8 cellular contexts compared by ENCODE assay signal in the genomic region with DNA sequence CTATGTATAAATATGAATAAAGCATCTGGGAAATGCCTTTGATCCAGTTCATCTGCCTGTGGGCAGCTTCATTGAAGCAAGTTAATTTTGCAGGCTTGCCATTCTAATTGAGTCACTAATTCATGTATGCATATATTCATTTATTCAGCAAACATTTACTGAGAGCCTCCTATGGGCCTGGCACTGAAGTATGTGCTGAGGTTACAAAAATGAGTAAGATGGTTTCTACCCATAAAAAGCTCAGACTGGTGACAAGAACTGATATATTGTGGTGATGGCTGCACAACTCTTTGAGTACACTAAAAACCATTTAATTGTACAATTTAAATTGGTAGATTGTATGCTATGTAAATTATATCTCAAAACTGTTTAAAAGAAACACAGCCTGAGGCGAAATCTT. TPM values are rescaled to one million over a fixed set of nuclear protein-coding genes. Genes with fewer than 3 reads are reported as not detected.
A peak's percentile ranks its signal among the peaks of the same experiment; 100 is the strongest.
DNase-seq lines count a peak whose midpoint lies in the region; ATAC-seq, FAIRE-seq and TF ChIP-seq lines count a peak whose summit lies in the region.

No MANE protein-coding gene starts in this region.

- peak overlapping the region; percentile 99 for H3K27ac Mint-ChIP-seq in endodermal cell

- 100% methylated on average over 1 of the region's 1 CpG; no CpG with 5 or more reads in 1 of the 2 experiments for WGBS in endodermal cell (ENCODE audit: insufficient coverage in 1 of 2, insufficient read length in 1 of 2), 2 experiments
- WGBS in prostate gland: 84% methylated on average over 1 of the region's 1 CpG

- intact Hi-C loops in prostate gland (cut with DNase I): no loop called here

- ATAC-seq in GM18861 (IDR thresholded peaks at IDR 0.05; ENCODE audit: unreplicated experiment) (no peak), GM19324 (IDR thresholded peaks at IDR 0.05; ENCODE audit: low FRiP score, unreplicated experiment) (no peak), HG03108 (IDR thresholded peaks at IDR 0.05; ENCODE audit: unreplicated experiment) (no peak)

- H3K4me1 Mint-ChIP-seq in endodermal cell: peaks cover 2% of the 10 kb centered on the region

- H3K4me1 ChIP-seq in endodermal cell (ENCODE audit: control insufficient read depth, insufficient read depth, low read length) (peaks cover 4% of the 10 kb centered on the region), prostate gland (replicated peaks) (no peaks in the 10 kb centered on the region)

- H3K9me3 ChIP-seq in endodermal cell (ENCODE audit: control insufficient read depth, low read length) (no peaks in the 10 kb centered on the region), prostate gland (no peaks in the 10 kb centered on the region)

- H3K36me3 Mint-ChIP-seq in endodermal cell (ENCODE audit: low read depth): peaks cover 9% of the 10 kb centered on the region

- DNase-seq in NCI-H69 (lab: John Stamatoyannopoulos, UW): peak; percentile 40
- no peak for DNase-seq in endodermal cell
- DNase-seq in prostate gland (ENCODE audit: low spot score): no peak
- DNase-seq in frontal cortex (ENCODE audit: low spot score in 2 of 2): no peak

- peak overlapping the region; percentile 87 for H3K4me3 Mint-ChIP-seq in endodermal cell

- H3K36me3 ChIP-seq in endodermal cell (ENCODE audit: control insufficient read depth, insufficient read depth, low read length) (peaks cover 9% of the 10 kb centered on the region), prostate gland (no peaks in the 10 kb centered on the region)

- no peak for TF ChIP-seq CTCF in endodermal cell (conservative IDR thresholded peaks at IDR 0.05)
- TF ChIP-seq CTCF in prostate gland (IDR thresholded peaks at IDR 0.05): no peak

- FAIRE-seq in frontal cortex (lab: Jason Lieb, UNC): no peak

- no peak overlapping the region for H3K9ac ChIP-seq in endodermal cell (ENCODE audit: extremely low read depth, low read length, poor library complexity, severe bottlenecking)

- H3K4me3 ChIP-seq in GM08714 (ENCODE audit: low read length): peak overlapping the region; percentile 85; the same call in 1 of the 2 replicates
- peak overlapping the region; percentile 91 for H3K4me3 ChIP-seq in endodermal cell (ENCODE audit: low read length)
- peak overlapping the region; percentile 48 to 53 for H3K4me3 ChIP-seq in prostate gland

- no peaks in the 10 kb centered on the region for H3K27me3 Mint-ChIP-seq in endodermal cell (ENCODE audit: insufficient read depth)

- H3K27me3 ChIP-seq in endodermal cell (ENCODE audit: control insufficient read depth, insufficient read depth, low read length, poor library complexity, severe bottlenecking) (no peaks in the 10 kb centered on the region), prostate gland (replicated peaks; ENCODE audit: insufficient read depth) (no peaks in the 10 kb centered on the region)

- no peaks in the 10 kb centered on the region for H3K9me3 Mint-ChIP-seq in endodermal cell

- H3K27ac ChIP-seq in endodermal cell (ENCODE audit: low read depth, low read length) (no peak overlapping the region), prostate gland (peak overlapping the region; percentile 93 to 98)

- no peak for TF ChIP-seq POLR2A in prostate gland (IDR thresholded peaks at IDR 0.05)

RNA-seq across cellular contexts. Expression of a gene that starts 1.1 kb away (rescaled TPM):
- total RNA-seq in endodermal cell (10 to 100 TPM; 31.7 to 46.4 TPM), prostate gland (10 to 100 TPM in 1 of 2 donors, 1 to 10 TPM in 1; 9.1 to 21.4 TPM), frontal cortex (39.9 TPM)
- polyA plus RNA-seq in endodermal cell (2013, experiment 1 of 2): 31.7 TPM
- 33.2 TPM for polyA plus RNA-seq in endodermal cell (2013, experiment 2 of 2)

RNA-seq across cellular contexts. Expression of a gene that starts 42.3 kb away (rescaled TPM):
- total RNA-seq in endodermal cell (10 to 100 TPM; 26.0 to 37.1 TPM), prostate gland (10 to 100 TPM; 27.7 to 36.6 TPM), frontal cortex (40.4 TPM)
- polyA plus RNA-seq in endodermal cell (2013, experiment 1 of 2): 8.4 TPM
- 11.5 TPM for polyA plus RNA-seq in endodermal cell (2013, experiment 2 of 2)
